ENCODE assay signal across 8 cellular contexts in genomic region chr17:18521100-18521499, GRCh38. TPM values are rescaled to one million over a fixed set of nuclear protein-coding genes. Genes with fewer than 3 reads are reported as not detected.
DNase-seq lines count a peak whose midpoint lies in the region; ATAC-seq and TF ChIP-seq lines count a peak whose summit lies in the region.
"Not testable (repeated sequence)": the region's sequence is repeated elsewhere in the genome, so short reads cannot be mapped to it uniquely, and the experiment has no call there.
"Had no signal": no experiment of that assay in that cellular context is flagged by ENCODE, and none has a peak within 500 bp of the region (broad histone marks: within the 10 kb centered on the region; RNA-seq: fewer than 3 reads in every experiment).

No MANE protein-coding gene starts in this region.

- H3K4me1 Mint-ChIP-seq in HFFc6 (ENCODE audit: low read depth); activated B cell treated with CpG ODN at 0.5 μM for 24 hours; stimulated activated memory B cell treated with anti-CD40 and anti-IgM and Interleukin-4, amounts not matched to agents 10 μg/mL and 1 μg/mL and 100 μg/mL, for 72 hours: not testable (repeated sequence)

- not testable (repeated sequence) for H3K4me3 ChIP-seq in mucosa of descending colon

- TF ChIP-seq CTCF in HFFc6 (IDR thresholded peaks at IDR 0.05); activated B cell treated with CpG ODN at 0.5 μM for 24 hours (IDR thresholded peaks at IDR 0.05); mucosa of descending colon (IDR thresholded peaks at IDR 0.05): not testable (repeated sequence)

- not testable (repeated sequence) for H3K36me3 ChIP-seq in mucosa of descending colon (ENCODE audit: low read depth)

- H3K4me1 ChIP-seq in mucosa of descending colon (ENCODE audit: low read depth): not testable (repeated sequence)

- DNase-seq in HFFc6, activated B cell treated with CpG ODN at 0.5 μM for 24 hours, left colon, mucosa of descending colon: not testable (repeated sequence)

- not testable (repeated sequence) for H3K27me3 Mint-ChIP-seq in HFFc6 (ENCODE audit: insufficient read depth); activated B cell treated with CpG ODN at 0.5 μM for 24 hours; stimulated activated memory B cell treated with anti-CD40 and anti-IgM and Interleukin-4, amounts not matched to agents 10 μg/mL and 1 μg/mL and 100 μg/mL, for 72 hours

- intact Hi-C loops in activated B cell treated with CpG ODN at 0.5 μM for 24 hours (cut with micrococcal nuclease); left colon (cut with DNase I, micrococcal nuclease); mucosa of descending colon (cut with DNase I, micrococcal nuclease): not testable (repeated sequence)

- POLR2A ChIA-PET in activated B cell treated with CpG ODN at 0.5 μM for 24 hours (lab: Charles Lee): not testable (repeated sequence)

- CTCF ChIA-PET in activated B cell treated with CpG ODN at 0.5 μM for 24 hours (lab: Charles Lee): not testable (repeated sequence)

- H3K9me3 Mint-ChIP-seq in HFFc6; activated B cell treated with CpG ODN at 0.5 μM for 24 hours; stimulated activated memory B cell treated with anti-CD40 and anti-IgM and Interleukin-4, amounts not matched to agents 10 μg/mL and 1 μg/mL and 100 μg/mL, for 72 hours: not testable (repeated sequence)

- H3K27ac Mint-ChIP-seq in HFFc6: peak overlapping the region; percentile 67
- not testable (repeated sequence) for H3K27ac Mint-ChIP-seq in activated B cell treated with CpG ODN at 0.5 μM for 24 hours
- H3K27ac Mint-ChIP-seq in stimulated activated memory B cell treated with anti-CD40 and anti-IgM and Interleukin-4, amounts not matched to agents 10 μg/mL and 1 μg/mL and 100 μg/mL, for 72 hours: peak overlapping the region; percentile 27

- not testable (repeated sequence) for H3K36me3 Mint-ChIP-seq in HFFc6 (ENCODE audit: low read depth); activated B cell treated with CpG ODN at 0.5 μM for 24 hours (ENCODE audit: low read depth); stimulated activated memory B cell treated with anti-CD40 and anti-IgM and Interleukin-4, amounts not matched to agents 10 μg/mL and 1 μg/mL and 100 μg/mL, for 72 hours

- not testable (repeated sequence) for H3K9me3 ChIP-seq in mucosa of descending colon

- H3K4me3 Mint-ChIP-seq in HFFc6; activated B cell treated with CpG ODN at 0.5 μM for 24 hours; stimulated activated memory B cell treated with anti-CD40 and anti-IgM and Interleukin-4, amounts not matched to agents 10 μg/mL and 1 μg/mL and 100 μg/mL, for 72 hours: not testable (repeated sequence)

- ATAC-seq in activated B cell treated with CpG ODN at 0.5 μM for 24 hours (ENCODE audit: low read depth) (peak; percentile 50), left colon (peak; percentile 65), mucosa of descending colon (peak; percentile 63)
- peak; percentile 76 for ATAC-seq in stimulated activated memory B cell treated with anti-CD40 and anti-IgM and Interleukin-4, amounts not matched to agents 10 μg/mL and 1 μg/mL and 100 μg/mL, for 72 hours

RNA-seq across cellular contexts. Expression of gene LGALS9C, which starts 44.5 kb away (rescaled TPM):
- under 1 TPM in 2 of 6 experiments, not detected in 4; 0.17 to 0.23 TPM for total RNA-seq in HFFc6 (2021; fragmentation: NEBNext Ultra II Directional; extraction: Animal tissue kit (Norgen Biotek cat#: 25700))
- not detected in 2 replicates for total RNA-seq in activated B cell treated with CpG ODN at 0.5 μM for 24 hours
- total RNA-seq in left colon: 10 to 100 TPM; 36.8 to 47.7 TPM
- total RNA-seq in mucosa of descending colon: 10 to 100 TPM; 23.7 to 91.5 (median 53.9) TPM
- total RNA-seq: A172; Caco-2; CD4-positive, alpha-beta T cell had no signal

Comparison
In these comparisons a context has a peak if more than half of its experiments do, and no peak if none do; other contexts are left out.
1. RNA of gene LGALS9C, which starts 44.5 kb away (total RNA-seq): 23.7 to 91.5 TPM in mucosa of descending colon and 36.8 to 47.7 TPM in left colon; 0.17 to 0.23 TPM in HFFc6 and not detected in activated B cell treated with CpG ODN at 0.5 μM for 24 hours; every median in the first group is over 10 times any median in the second.
2. Peak in every context shown above with its lines, with median percentiles within 50 percentile points of each other: ATAC-seq.